8 cellular contexts compared by ENCODE assay signal in genomic region chr2:131801745-131802350, GRCh38.
DNase-seq lines count a peak whose midpoint lies in the region; ATAC-seq, FAIRE-seq and TF ChIP-seq lines count a peak whose summit lies in the region.
"Not testable (repeated sequence)": the region's sequence is repeated elsewhere in the genome, so short reads cannot be mapped to it uniquely, and the experiment has no call there.

No MANE protein-coding gene starts in this region.

- H3K27me3 ChIP-seq in KMS-11 (ENCODE audit: insufficient read depth, low read depth); trophoblast cell (ENCODE audit: insufficient read depth, low read length); suprapubic skin: not testable (repeated sequence)

- TF ChIP-seq CTCF in KMS-11 (conservative IDR thresholded peaks at IDR 0.05; ENCODE audit: low read depth, low read length), result peak; percentile 48
- TF ChIP-seq CTCF in suprapubic skin (IDR thresholded peaks at IDR 0.05), result peak; percentile 27 to 92

- intact Hi-C loops in Right ventricle myocardium inferior (cut with DNase I), result loop anchor here (5.0 to 10.0 kb wide), 2 partner anchors 120 to 387 kb away; no protein-coding TSS in a partner anchor

- H3K4me1 ChIP-seq in KMS-11 (ENCODE audit: low read depth, poor library complexity, severe bottlenecking); trophoblast cell (ENCODE audit: control insufficient read depth in 1 of 2, insufficient read depth in 2 of 2, low read length in 2 of 2): not testable (repeated sequence)
- peaks cover 15% of the 10 kb centered on the region for H3K4me1 ChIP-seq in suprapubic skin

- H3K4me3 ChIP-seq in KMS-11 (IDR thresholded peaks at IDR 0.05; ENCODE audit: insufficient read depth, low read depth, low read length), result not testable (repeated sequence)
- H3K4me3 ChIP-seq in trophoblast cell (ENCODE audit: low read depth, low read length) (peak overlapping the region; percentile 62), suprapubic skin (peak overlapping the region; percentile 50)

- not testable (repeated sequence) for H3K14ac ChIP-seq in trophoblast cell (ENCODE audit: low read length)

- not testable (repeated sequence) for TF ChIP-seq POLR2A in H54 (IDR thresholded peaks at IDR 0.05; ENCODE audit: low read depth, low read length); suprapubic skin (IDR thresholded peaks at IDR 0.05)

- H3K4ac ChIP-seq in trophoblast cell (ENCODE audit: low read depth, low read length), result not testable (repeated sequence)

- not testable (repeated sequence) for H3K4me1 Mint-ChIP-seq in T-cell; activated naive CD8-positive, alpha-beta T cell treated with anti-CD3 and anti-CD28 coated beads, Interleukin-2, amount 50 U/mL, for 24 hours

- H3K23ac ChIP-seq in trophoblast cell (ENCODE audit: low read length), result not testable (repeated sequence)

- not testable (repeated sequence) for H4K20me1 ChIP-seq in KMS-11 (ENCODE audit: insufficient read depth)

- DNase-seq in GDM1 (lab: John Stamatoyannopoulos, UW) (peak; percentile 7), H54 (ENCODE audit: insufficient read length, low spot score) (peak; percentile 66), T-cell (peak; percentile 43 to 83 (median 66)), Right ventricle myocardium inferior (ENCODE audit: missing footprints) (peak; percentile 79), trophoblast cell (peak; percentile 61 to 72), suprapubic skin (ENCODE audit: low spot score in 2 of 2) (peak; percentile 65 to 75)
- peak; percentile 80 for DNase-seq in activated naive CD8-positive, alpha-beta T cell treated with anti-CD3 and anti-CD28 coated beads, Interleukin-2, amount 50 U/mL, for 24 hours

- peak overlapping the region; percentile 45; the same call in 1 of the 2 replicates for H3K4me2 ChIP-seq in KMS-11
- H3K4me2 ChIP-seq in trophoblast cell (ENCODE audit: low read length), result peak overlapping the region; percentile 81

- TF ChIP-seq EP300 in suprapubic skin (IDR thresholded peaks at IDR 0.05), result not testable (repeated sequence)

- FAIRE-seq in H54 (lab: Jason Lieb, UNC), result not testable (repeated sequence)

- H2BK5ac ChIP-seq in trophoblast cell (ENCODE audit: low read depth, low read length, poor library complexity), result not testable (repeated sequence)

- H3K36me3 ChIP-seq in KMS-11 (ENCODE audit: insufficient read depth); trophoblast cell (ENCODE audit: control insufficient read depth in 1 of 2, insufficient read depth in 2 of 2, low read length in 2 of 2); suprapubic skin: not testable (repeated sequence)

- not testable (repeated sequence) for H3K9me3 Mint-ChIP-seq in T-cell; activated naive CD8-positive, alpha-beta T cell treated with anti-CD3 and anti-CD28 coated beads, Interleukin-2, amount 50 U/mL, for 24 hours

- not testable (repeated sequence) for H3K79me1 ChIP-seq in trophoblast cell (ENCODE audit: low read length)

- not testable (repeated sequence) for H3K79me2 ChIP-seq in KMS-11 (ENCODE audit: insufficient read depth, low read depth); trophoblast cell (ENCODE audit: control insufficient read depth, insufficient read depth, low read length, poor library complexity)

- peaks cover 10 to 12% of the 10 kb centered on the region in 2 donors for H3K27me3 Mint-ChIP-seq in T-cell
- not testable (repeated sequence) for H3K27me3 Mint-ChIP-seq in activated naive CD8-positive, alpha-beta T cell treated with anti-CD3 and anti-CD28 coated beads, Interleukin-2, amount 50 U/mL, for 24 hours

- H3K4me3 Mint-ChIP-seq in T-cell, result peak overlapping the region; percentile 69 to 78 (median 72)
- H3K4me3 Mint-ChIP-seq in activated naive CD8-positive, alpha-beta T cell treated with anti-CD3 and anti-CD28 coated beads, Interleukin-2, amount 50 U/mL, for 24 hours, result peak overlapping the region; percentile 66

- H3K9me3 ChIP-seq in trophoblast cell (ENCODE audit: insufficient read depth, low read depth, low read length); suprapubic skin: not testable (repeated sequence)

- not testable (repeated sequence) for H3K9ac ChIP-seq in KMS-11; trophoblast cell (ENCODE audit: low read length)

- not testable (repeated sequence) for H3K18ac ChIP-seq in trophoblast cell (ENCODE audit: low read length)

- ATAC-seq in T-cell (replicated peaks in 1 of 4) (peak; percentile 86 to 93 (median 88)), Right ventricle myocardium inferior (peak; percentile 79)
- ATAC-seq in activated naive CD8-positive, alpha-beta T cell treated with anti-CD3 and anti-CD28 coated beads, Interleukin-2, amount 50 U/mL, for 24 hours, result peak; percentile 86

- H2BK120ac ChIP-seq in trophoblast cell (ENCODE audit: insufficient read depth, low read length, poor library complexity), result not testable (repeated sequence)

- not testable (repeated sequence) for H3K27ac Mint-ChIP-seq in T-cell; activated naive CD8-positive, alpha-beta T cell treated with anti-CD3 and anti-CD28 coated beads, Interleukin-2, amount 50 U/mL, for 24 hours

- H2BK12ac ChIP-seq in trophoblast cell (ENCODE audit: low read length), result not testable (repeated sequence)

- not testable (repeated sequence) for H4K12ac ChIP-seq in trophoblast cell (ENCODE audit: low read depth, low read length)

- H3K36me3 Mint-ChIP-seq in T-cell; activated naive CD8-positive, alpha-beta T cell treated with anti-CD3 and anti-CD28 coated beads, Interleukin-2, amount 50 U/mL, for 24 hours (ENCODE audit: low read depth): not testable (repeated sequence)

- H4K8ac ChIP-seq in trophoblast cell (ENCODE audit: low read depth, low read length), result not testable (repeated sequence)

- not testable (repeated sequence) for H2AK5ac ChIP-seq in trophoblast cell (ENCODE audit: low read length)

- not testable (repeated sequence) for H3K27ac ChIP-seq in KMS-11; trophoblast cell (ENCODE audit: low read depth, low read length); suprapubic skin

- peak overlapping the region; percentile 75; the same call in 1 of the 2 replicates for H2AFZ ChIP-seq in KMS-11 (ENCODE audit: low read depth)
- not testable (repeated sequence) for H2AFZ ChIP-seq in trophoblast cell (ENCODE audit: insufficient read depth, low read length, poor library complexity)

- CTCF ChIA-PET in T-cell (lab: Charles Lee), result interaction anchor here (0.6 to 1.7 kb wide), 4 partner anchors 119 to 389 kb away, joined by 3 to 5 read pairs (median 3); no protein-coding TSS in a partner anchor

- H4K91ac ChIP-seq in trophoblast cell (ENCODE audit: low read depth, low read length), result not testable (repeated sequence)

- no CpG with 5 or more reads among the region's 41 CpGs for WGBS in trophoblast cell (ENCODE audit: extremely low coverage, insufficient coverage, insufficient read length)
- WGBS in suprapubic skin, result under 1% methylated on average over 17 of the region's 41 CpGs

- POLR2A ChIA-PET in T-cell (lab: Charles Lee), result not testable (repeated sequence)

Comparison
In these comparisons a context has a peak if more than half of its experiments do, and no peak if none do; other contexts are left out.
1. DNase-seq: peak in every context shown above with its lines; median percentile 80 in activated naive CD8-positive, alpha-beta T cell treated with anti-CD3 and anti-CD28 coated beads, Interleukin-2, amount 50 U/mL, for 24 hours; 79 in Right ventricle myocardium inferior; 70 in suprapubic skin; 66 in T-cell; 66 in trophoblast cell; 66 in H54; 7 in GDM1.